In the genomic region with DNA sequence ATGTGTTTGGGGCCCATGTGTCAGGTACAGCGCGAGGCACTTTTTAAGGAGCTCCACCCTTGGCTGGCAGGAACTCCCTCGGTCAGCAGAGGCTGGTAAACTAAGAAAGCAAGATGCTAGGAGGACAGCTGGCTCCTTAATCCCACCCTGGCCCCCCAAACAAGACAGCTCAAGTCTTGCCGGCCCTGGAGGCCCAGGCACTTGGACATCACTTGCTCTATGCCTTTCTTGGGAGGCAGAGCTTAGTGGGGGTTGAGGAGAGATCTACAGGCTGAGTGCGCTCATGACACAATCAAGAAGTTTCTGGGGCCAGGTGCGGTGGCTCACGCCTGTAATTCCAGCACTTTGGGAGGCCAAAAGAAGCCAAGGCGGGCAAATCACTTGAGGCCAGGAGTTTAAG, we compare ENCODE assay signal across 11 cellular contexts.
A peak's percentile ranks its signal among the peaks of the same experiment; 100 is the strongest.
DNase-seq lines count a peak whose midpoint lies in the region; ATAC-seq and TF ChIP-seq lines count a peak whose summit lies in the region.
"Had no signal": no experiment of that assay in that cellular context is flagged by ENCODE, and none has a peak within 500 bp of the region (broad histone marks: within the 10 kb centered on the region; RNA-seq: fewer than 3 reads in every experiment).

No MANE protein-coding gene starts in this region.

- TF ChIP-seq CTCF in right atrium auricular region (IDR thresholded peaks at IDR 0.05) (no peak), GM10266 (IDR thresholded peaks at IDR 0.05; ENCODE audit: control insufficient read depth, insufficient read depth, low read depth, missing control alignments) (no peak)

- H3K27ac Mint-ChIP-seq in activated CD4-positive, alpha-beta T cell treated with anti-CD3 and anti-CD28 coated beads, Interleukin-2, amount 10 ng/mL, durations not matched to agents 7 days and 5 days = peak overlapping the region; percentile 80
- peak overlapping the region; percentile 74 for H3K27ac Mint-ChIP-seq in activated CD4-positive, alpha-beta memory T cell treated with anti-CD3 and anti-CD28 coated beads, Interleukin-2, amount 10 ng/mL, durations not matched to agents 7 days and 5 days
- peak overlapping the region; percentile 92 to 97 for H3K27ac Mint-ChIP-seq in stimulated activated naive CD8-positive, alpha-beta T cell treated with anti-CD3 and anti-CD28 coated beads, Interleukin-15, amount 100 ng/mL, for 72 hours

- peaks cover 0 to 99% of the 10 kb centered on the region in 2 donors for H3K4me1 ChIP-seq in right atrium auricular region

- peaks cover 79% of the 10 kb centered on the region for H3K4me1 Mint-ChIP-seq in activated CD4-positive, alpha-beta T cell treated with anti-CD3 and anti-CD28 coated beads, Interleukin-2, amount 10 ng/mL, durations not matched to agents 7 days and 5 days
- H3K4me1 Mint-ChIP-seq in activated CD4-positive, alpha-beta memory T cell treated with anti-CD3 and anti-CD28 coated beads, Interleukin-2, amount 10 ng/mL, durations not matched to agents 7 days and 5 days = peaks cover 74% of the 10 kb centered on the region
- H3K4me1 Mint-ChIP-seq in stimulated activated naive CD8-positive, alpha-beta T cell treated with anti-CD3 and anti-CD28 coated beads, Interleukin-15, amount 100 ng/mL, for 72 hours = peaks cover 97% of the 10 kb centered on the region

- H3K36me3 Mint-ChIP-seq in activated CD4-positive, alpha-beta T cell treated with anti-CD3 and anti-CD28 coated beads, Interleukin-2, amount 10 ng/mL, durations not matched to agents 7 days and 5 days (ENCODE audit: low read depth) = peaks cover 24% of the 10 kb centered on the region
- H3K36me3 Mint-ChIP-seq in activated CD4-positive, alpha-beta memory T cell treated with anti-CD3 and anti-CD28 coated beads, Interleukin-2, amount 10 ng/mL, durations not matched to agents 7 days and 5 days (ENCODE audit: low read depth) = peaks cover 29% of the 10 kb centered on the region

- H3K4me3 Mint-ChIP-seq in activated CD4-positive, alpha-beta T cell treated with anti-CD3 and anti-CD28 coated beads, Interleukin-2, amount 10 ng/mL, durations not matched to agents 7 days and 5 days = no peak overlapping the region
- no peak overlapping the region for H3K4me3 Mint-ChIP-seq in activated CD4-positive, alpha-beta memory T cell treated with anti-CD3 and anti-CD28 coated beads, Interleukin-2, amount 10 ng/mL, durations not matched to agents 7 days and 5 days
- peak overlapping the region; percentile 79 to 86 for H3K4me3 Mint-ChIP-seq in stimulated activated naive CD8-positive, alpha-beta T cell treated with anti-CD3 and anti-CD28 coated beads, Interleukin-15, amount 100 ng/mL, for 72 hours

- H3K9me3 ChIP-seq in right atrium auricular region = no peaks in the 10 kb centered on the region
- H3K9me3 ChIP-seq: A549 had no signal

- no peak for ATAC-seq in stimulated activated naive CD8-positive, alpha-beta T cell treated with anti-CD3 and anti-CD28 coated beads, Interleukin-15, amount 100 ng/mL, for 72 hours
- ATAC-seq in HG03139 (IDR thresholded peaks at IDR 0.05; ENCODE audit: unreplicated experiment) = no peak
- ATAC-seq: A549, sciatic nerve had no signal

- CTCF ChIA-PET in activated CD4-positive, alpha-beta T cell treated with anti-CD3 and anti-CD28 coated beads, Interleukin-2, amount 10 ng/mL, durations not matched to agents 7 days and 5 days (lab: Charles Lee) = interaction anchor here (0.9 to 3.1 kb wide), 9 partner anchors 8 to 53 kb away, joined by 3 to 16 read pairs (median 5); no protein-coding TSS in a partner anchor
- CTCF ChIA-PET in activated CD4-positive, alpha-beta memory T cell treated with anti-CD3 and anti-CD28 coated beads, Interleukin-2, amount 10 ng/mL, durations not matched to agents 7 days and 5 days (lab: Charles Lee) = interaction anchor here (1.3 to 12.4 kb wide), 4 partner anchors 9 to 130 kb away, joined by 4 to 297 read pairs (median 6); no protein-coding TSS in a partner anchor

- no peaks in the 10 kb centered on the region for H3K36me3 ChIP-seq in right atrium auricular region

- H3K27me3 Mint-ChIP-seq in activated CD4-positive, alpha-beta T cell treated with anti-CD3 and anti-CD28 coated beads, Interleukin-2, amount 10 ng/mL, durations not matched to agents 7 days and 5 days = no peaks in the 10 kb centered on the region
- no peaks in the 10 kb centered on the region for H3K27me3 Mint-ChIP-seq in activated CD4-positive, alpha-beta memory T cell treated with anti-CD3 and anti-CD28 coated beads, Interleukin-2, amount 10 ng/mL, durations not matched to agents 7 days and 5 days
- no peaks in the 10 kb centered on the region for H3K27me3 Mint-ChIP-seq in stimulated activated naive CD8-positive, alpha-beta T cell treated with anti-CD3 and anti-CD28 coated beads, Interleukin-15, amount 100 ng/mL, for 72 hours

- POLR2A ChIA-PET in activated CD4-positive, alpha-beta T cell treated with anti-CD3 and anti-CD28 coated beads, Interleukin-2, amount 10 ng/mL, durations not matched to agents 7 days and 5 days (lab: Charles Lee) = interaction anchor here (1.1 kb wide), 1 partner anchor 29 kb away, joined by 3 read pairs; no protein-coding TSS in a partner anchor
- POLR2A ChIA-PET in activated CD4-positive, alpha-beta memory T cell treated with anti-CD3 and anti-CD28 coated beads, Interleukin-2, amount 10 ng/mL, durations not matched to agents 7 days and 5 days (lab: Charles Lee) = interaction anchor here (1.3 to 2.0 kb wide), 4 partner anchors 9 to 35 kb away, joined by 5 to 11 read pairs (median 7); no protein-coding TSS in a partner anchor

- H3K9me3 Mint-ChIP-seq in activated CD4-positive, alpha-beta T cell treated with anti-CD3 and anti-CD28 coated beads, Interleukin-2, amount 10 ng/mL, durations not matched to agents 7 days and 5 days = no peaks in the 10 kb centered on the region
- H3K9me3 Mint-ChIP-seq in activated CD4-positive, alpha-beta memory T cell treated with anti-CD3 and anti-CD28 coated beads, Interleukin-2, amount 10 ng/mL, durations not matched to agents 7 days and 5 days = no peaks in the 10 kb centered on the region
- H3K9me3 Mint-ChIP-seq in stimulated activated naive CD8-positive, alpha-beta T cell treated with anti-CD3 and anti-CD28 coated beads, Interleukin-15, amount 100 ng/mL, for 72 hours = no peaks in the 10 kb centered on the region

- H3K27me3 ChIP-seq in right atrium auricular region = no peaks in the 10 kb centered on the region

- no peak for DNase-seq in activated CD4-positive, alpha-beta T cell treated with anti-CD3 and anti-CD28 coated beads, Interleukin-2, amount 10 ng/mL, durations not matched to agents 7 days and 5 days
- no peak for DNase-seq in activated CD4-positive, alpha-beta T cell treated with anti-CD3 and anti-CD28 coated beads for 4 hours
- no peak for DNase-seq in activated CD4-positive, alpha-beta memory T cell treated with anti-CD3 and anti-CD28 coated beads, Interleukin-2, amount 10 ng/mL, durations not matched to agents 7 days and 5 days
- DNase-seq in right atrium auricular region (ENCODE audit: low spot score) = no peak
- no peak for DNase-seq in stimulated activated naive CD8-positive, alpha-beta T cell treated with anti-CD3 and anti-CD28 coated beads, Interleukin-15, amount 100 ng/mL, for 72 hours
- DNase-seq in stimulated activated naive CD4-positive, alpha-beta T cell treated with Interleukin-2 at 50 U/mL for 16 hours (lab: John Stamatoyannopoulos, UW) = no peak
- no peak for DNase-seq in GM10266 (ENCODE audit: extremely low spot score)
- DNase-seq: activated CD4-positive, CD25-positive, alpha-beta regulatory T cell treated with anti-CD3 and anti-CD28 coated beads, Interleukin-2, amount 50 U/mL, for 72 hours had no signal

- H3K27ac ChIP-seq in right atrium auricular region = peak overlapping the region; percentile 94 to 96
- H3K27ac ChIP-seq: A549 had no signal

- no peak overlapping the region for H3K4me3 ChIP-seq in right atrium auricular region
- H3K4me3 ChIP-seq: A549 had no signal

Comparison
In these comparisons a context has a peak if more than half of its experiments do, and no peak if none do; other contexts are left out.
1. H3K4me3 Mint-ChIP-seq: peak in stimulated activated naive CD8-positive, alpha-beta T cell treated with anti-CD3 and anti-CD28 coated beads, Interleukin-15, amount 100 ng/mL, for 72 hours (2 of 2); none in activated CD4-positive, alpha-beta T cell treated with anti-CD3 and anti-CD28 coated beads, Interleukin-2, amount 10 ng/mL, durations not matched to agents 7 days and 5 days (single experiment) and activated CD4-positive, alpha-beta memory T cell treated with anti-CD3 and anti-CD28 coated beads, Interleukin-2, amount 10 ng/mL, durations not matched to agents 7 days and 5 days (single experiment).
2. Peak in every context shown above with its lines, with median percentiles within 50 percentile points of each other: H3K27ac Mint-ChIP-seq.